Comparison of ENCODE assay signal across 21 cellular contexts in genomic region chr15:51973775-51974174, GRCh38. TPM values are rescaled to one million over a fixed set of nuclear protein-coding genes. Genes with fewer than 3 reads are reported as not detected.
DNase-seq lines count a peak whose midpoint lies in the region; ATAC-seq, FAIRE-seq and TF ChIP-seq lines count a peak whose summit lies in the region.
"Had no signal": no experiment of that assay in that cellular context is flagged by ENCODE, and none has a peak within 500 bp of the region (broad histone marks: within the 10 kb centered on the region; RNA-seq: fewer than 3 reads in every experiment).

No MANE protein-coding gene starts in this region.

- intact Hi-C loops in IMR-90 (cut with micrococcal nuclease): no loop called here
- intact Hi-C loops in endothelial cell of umbilical vein (cut with micrococcal nuclease): no loop called here

- no peak overlapping the region for H3K18ac ChIP-seq in IMR-90 (ENCODE audit: low read depth, low read length)

- H3K79me2 ChIP-seq in endothelial cell of umbilical vein (ENCODE audit: control insufficient read depth, insufficient read depth, low read length): peaks cover 27% of the 10 kb centered on the region

- peak; percentile 8 for FAIRE-seq in endothelial cell of umbilical vein (lab: Jason Lieb, UNC)
- FAIRE-seq: G401.6, GM12878, GM19239, H1 had no signal

- no peak overlapping the region for H3K4me3 ChIP-seq in IMR-90 (ENCODE audit: insufficient read depth, low read depth, low read length)
- no peak overlapping the region for H3K4me3 ChIP-seq in endothelial cell of umbilical vein (replicated peaks in 1 of 3; ENCODE audit: insufficient read depth in 1 of 3, low read depth in 1 of 3, low read length in 3 of 3)
- H3K4me3 ChIP-seq: BLaER1, GM12878, GM23248 had no signal

- H3K9me3 ChIP-seq in IMR-90 (ENCODE audit: control insufficient read depth, insufficient read depth, low read length) (no peaks in the 10 kb centered on the region), endothelial cell of umbilical vein (replicated peaks; ENCODE audit: control insufficient read depth, insufficient read depth, low read length) (no peaks in the 10 kb centered on the region)
- H3K9me3 ChIP-seq: Caco-2 had no signal

- no peak overlapping the region for H3K27ac Mint-ChIP-seq in neural crest cell (ENCODE audit: unreplicated experiment)
- H3K27ac Mint-ChIP-seq: B cell; CD4-positive, CD25-positive, alpha-beta regulatory T cell; CD8-positive, alpha-beta T cell had no signal

- TF ChIP-seq RAD21 in IMR-90 (IDR thresholded peaks at IDR 0.05; ENCODE audit: low read length): no peak

- no peak overlapping the region for H3K4ac ChIP-seq in IMR-90 (ENCODE audit: low read depth, low read length)

- H3K4me3 Mint-ChIP-seq in neural crest cell: peak overlapping the region; percentile 82
- H3K4me3 Mint-ChIP-seq: B cell had no signal

- H2BK15ac ChIP-seq in IMR-90 (ENCODE audit: low read depth, low read length): no peak overlapping the region

- no TSS peak for BruUV-seq in IMR-90 (replicated peaks; lab: Mats Ljungman, UMichigan)
- no TSS peak for BruUV-seq in endothelial cell of umbilical vein (replicated peaks; lab: Mats Ljungman, UMichigan)

- H3K36me3 ChIP-seq in IMR-90 (ENCODE audit: control insufficient read depth, insufficient read depth, low read length) (no peaks in the 10 kb centered on the region), endothelial cell of umbilical vein (ENCODE audit: control insufficient read depth in 2 of 2, extremely low read depth in 1 of 2, insufficient read depth in 2 of 2, low read length in 2 of 2) (no peaks in the 10 kb centered on the region)

- TF ChIP-seq CTCF in IMR-90 (conservative IDR thresholded peaks at IDR 0.05; ENCODE audit: low read depth, low read length) (no peak), endothelial cell of umbilical vein (IDR thresholded peaks at IDR 0.05; ENCODE audit: extremely low read depth in 1 of 2, insufficient read depth in 1 of 2, low read depth in 1 of 2, low read length in 2 of 2) (no peak), neural crest cell (conservative IDR thresholded peaks at IDR 0.05) (no peak)

- ATAC-seq in IMR-90 (ENCODE audit: low read depth) (no peak), SK-N-SH treated with all-trans-retinoic acid at 6 μM for 48 hours (no peak), HG02678 (IDR thresholded peaks at IDR 0.05; ENCODE audit: unreplicated experiment) (no peak)
- ATAC-seq: CD8-positive, alpha-beta T cell; GM12878 had no signal

- no peak overlapping the region for H3K4me2 ChIP-seq in IMR-90 (ENCODE audit: low read depth, low read length)
- no peak overlapping the region for H3K4me2 ChIP-seq in endothelial cell of umbilical vein (ENCODE audit: insufficient read depth, low read length)
- H3K4me2 ChIP-seq: BLaER1 had no signal

- no peak overlapping the region for H4K91ac ChIP-seq in IMR-90 (ENCODE audit: insufficient read depth, low read depth, low read length)

- H3K36me3 Mint-ChIP-seq in neural crest cell (ENCODE audit: low read depth): peaks cover 7% of the 10 kb centered on the region

- no peak overlapping the region for H2AK9ac ChIP-seq in IMR-90 (replicated peaks; ENCODE audit: low read depth, low read length, poor library complexity)

- H3K4me1 Mint-ChIP-seq in neural crest cell: peaks cover 20% of the 10 kb centered on the region

- dilution Hi-C loops in IMR-90 (cut with HindIII; ENCODE audit: low sequenced_read_pairs, unreplicated experiment): no loop called here
- dilution Hi-C loops in endothelial cell of umbilical vein (cut with MboI; ENCODE audit: extremely low pct_ligation_motif_present, low sequenced_read_pairs): no loop called here

- TF ChIP-seq POLR2A in IMR-90 (IDR thresholded peaks at IDR 0.05; ENCODE audit: low read depth, low read length) (no peak), endothelial cell of umbilical vein (IDR thresholded peaks at IDR 0.05; ENCODE audit: low read depth, low read length) (no peak)

- H2BK20ac ChIP-seq in IMR-90 (ENCODE audit: low read depth, low read length): no peak overlapping the region

- H2BK120ac ChIP-seq in IMR-90 (ENCODE audit: low read depth, low read length): no peak overlapping the region

- H3K27me3 ChIP-seq in IMR-90 (ENCODE audit: control insufficient read depth, insufficient read depth, low read length) (no peaks in the 10 kb centered on the region), endothelial cell of umbilical vein (ENCODE audit: control insufficient read depth in 2 of 2, insufficient read depth in 2 of 2, low read length in 2 of 2) (no peaks in the 10 kb centered on the region)
- H3K27me3 ChIP-seq: BLaER1 had no signal

- H3K9me1 ChIP-seq in IMR-90 (ENCODE audit: insufficient read depth, low read length) (peaks cover 3% of the 10 kb centered on the region; the same call in 1 of the 2 replicates), endothelial cell of umbilical vein (replicated peaks; ENCODE audit: control insufficient read depth, extremely low read depth, insufficient read depth, low read length) (no peaks in the 10 kb centered on the region)

- H2AK5ac ChIP-seq in IMR-90 (ENCODE audit: low read depth, low read length): no peak overlapping the region

- peaks cover 14 to 38% of the 10 kb centered on the region in 2 experiments for H3K79me1 ChIP-seq in IMR-90 (ENCODE audit: low read depth in 1 of 2, low read length in 2 of 2)

- no peak overlapping the region for H2AFZ ChIP-seq in IMR-90 (replicated peaks; ENCODE audit: low read length, poor library complexity)
- no peak overlapping the region for H2AFZ ChIP-seq in endothelial cell of umbilical vein (ENCODE audit: low read depth, low read length)
- H2AFZ ChIP-seq: GM23248 had no signal

- POLR2A ChIA-PET in IMR-90 (lab: Charles Lee; ENCODE audit: unreplicated experiment): no interaction called here
- POLR2A ChIA-PET in endothelial cell of umbilical vein (lab: Charles Lee): no interaction called here

- H4K20me1 ChIP-seq in IMR-90 (ENCODE audit: insufficient read depth, low read length) (peaks cover 13% of the 10 kb centered on the region; the same call in 1 of the 2 replicates), endothelial cell of umbilical vein (replicated peaks; ENCODE audit: control insufficient read depth, extremely low read depth, insufficient read depth, low read length) (no peaks in the 10 kb centered on the region)
- H4K20me1 ChIP-seq: BLaER1 had no signal

- H3K9ac ChIP-seq in IMR-90 (ENCODE audit: low read depth, low read length) (no peak overlapping the region), endothelial cell of umbilical vein (replicated peaks; ENCODE audit: extremely low read depth, insufficient read depth, low read length) (no peak overlapping the region)
- H3K9ac ChIP-seq: BLaER1, GM23248 had no signal

- CTCF ChIA-PET in IMR-90 (lab: Yijun Ruan, JAX): no interaction called here
- CTCF ChIA-PET in endothelial cell of umbilical vein (lab: Charles Lee): interaction anchor here (0.6 kb wide), 2 partner anchors 253 to 257 kb away, joined by 4 to 5 read pairs; no protein-coding TSS in a partner anchor

- H3K27me3 Mint-ChIP-seq in neural crest cell (ENCODE audit: low read depth): peaks cover 2% of the 10 kb centered on the region
- H3K27me3 Mint-ChIP-seq: B cell had no signal

- H4K8ac ChIP-seq in IMR-90 (ENCODE audit: low read depth in 2 of 2, low read length in 2 of 2): no peak overlapping the region

- in situ Hi-C loops in IMR-90 (cut with MboI; ENCODE audit: low sequenced_read_pairs): loop anchor here (10.0 kb wide), 1 partner anchor 241 kb away; no protein-coding TSS in a partner anchor

- H3K23ac ChIP-seq in IMR-90 (ENCODE audit: low read depth, low read length): no peak overlapping the region

- no peak overlapping the region for H4K5ac ChIP-seq in IMR-90 (ENCODE audit: low read depth, low read length)

- H2BK5ac ChIP-seq in IMR-90 (ENCODE audit: low read depth, low read length, poor library complexity, severe bottlenecking): no peak overlapping the region

- H3K9me3 Mint-ChIP-seq in neural crest cell: peaks cover 2% of the 10 kb centered on the region
- H3K9me3 Mint-ChIP-seq: CD8-positive, alpha-beta T cell had no signal

- H3K14ac ChIP-seq in IMR-90 (replicated peaks; ENCODE audit: low read depth, low read length): no peak overlapping the region

- H3K4me1 ChIP-seq in IMR-90 (ENCODE audit: control insufficient read depth, insufficient read depth, low read length) (0 out of 2 replicates have a peak, but pooled peaks cover 2% of the 10 kb centered on the region), endothelial cell of umbilical vein (ENCODE audit: control insufficient read depth, extremely low read depth, insufficient read depth, low read length) (peaks cover 12% of the 10 kb centered on the region)

- no peak for DNase-seq in IMR-90
- no peak for DNase-seq in endothelial cell of umbilical vein (ENCODE audit: low read depth, low spot score)
- no peak for DNase-seq in neural crest cell (ENCODE audit: low read depth, low spot score)
- DNase-seq in pons (ENCODE audit: low spot score): no peak
- DNase-seq: Caco-2; CD4-positive, CD25-positive, alpha-beta regulatory T cell; CD8-positive, alpha-beta T cell; DMS153; DND-41; GM23248; H7; HCEC 1CT had no signal

- no CpG with 5 or more reads among the region's 4 CpGs for WGBS in IMR-90 (ENCODE audit: extremely low coverage in 2 of 2, insufficient read length in 1 of 2), 2 experiments

- no peak overlapping the region for H3K56ac ChIP-seq in IMR-90 (ENCODE audit: extremely low read depth, insufficient read depth, low read length)

- H3K27ac ChIP-seq in IMR-90 (ENCODE audit: insufficient read depth, low read length): no peak overlapping the region
- H3K27ac ChIP-seq in endothelial cell of umbilical vein (ENCODE audit: insufficient read depth, low read depth, low read length): no peak overlapping the region
- H3K27ac ChIP-seq: BLaER1, C4-2B, GM23248 had no signal

RNA-seq across cellular contexts. Expression of gene LEO1, which starts 2.2 kb away (rescaled TPM):
- total RNA-seq in IMR-90 (2012; rRNA removed): 11.5 and 30.3 TPM in 2 replicates
- 7.7 and 9.0 TPM in 2 replicates for polyA plus RNA-seq in IMR-90 (2012; rRNA removed)
- 1.0 and 2.2 TPM in 2 replicates for polyA plus RNA-seq in IMR-90 (2012; cell fraction: cytosol; rRNA removed)
- 0.42 and 3.6 TPM in 2 replicates for polyA plus RNA-seq in IMR-90 (2012; cell fraction: nucleus; rRNA removed; ENCODE audit: low replicate concordance)
- total RNA-seq in endothelial cell of umbilical vein: 22.6 and 28.0 TPM in 2 replicates
- 0.91 and 1.3 TPM in 2 replicates for polyA plus RNA-seq in endothelial cell of umbilical vein
- polyA plus RNA-seq in endothelial cell of umbilical vein (2011; cell fraction: cytosol; rRNA removed): 5.1 and 6.9 TPM in 2 replicates
- 6.1 and 6.3 TPM in 2 replicates for polyA plus RNA-seq in endothelial cell of umbilical vein (2011; cell fraction: nucleus; rRNA removed)
- 24.9 and 34.0 TPM in 2 replicates for polyA plus RNA-seq in endothelial cell of umbilical vein (2012)
- polyA minus RNA-seq in endothelial cell of umbilical vein: 4.8 and 6.1 TPM in 2 replicates
- polyA minus RNA-seq in endothelial cell of umbilical vein (2011; cell fraction: cytosol; rRNA and poly(A)+ RNA removed): 5.0 TPM
- polyA minus RNA-seq in endothelial cell of umbilical vein (2011; cell fraction: nucleus; rRNA and poly(A)+ RNA removed): 5.7 and 6.8 TPM in 2 replicates
- total RNA-seq in neural crest cell: 32.7 and 34.1 TPM in 2 replicates

RNA-seq across cellular contexts. Expression of gene MAPK6, which starts 45.2 kb away (rescaled TPM):
- total RNA-seq in IMR-90 (2012; rRNA removed) (60.6 and 84.2 TPM in 2 replicates), endothelial cell of umbilical vein (35.7 and 37.4 TPM in 2 replicates), neural crest cell (77.8 and 82.1 TPM in 2 replicates)
- polyA plus RNA-seq in IMR-90 (2012; rRNA removed) (17.9 and 22.6 TPM in 2 replicates), endothelial cell of umbilical vein (7.3 and 10.9 TPM in 2 replicates)
- polyA plus RNA-seq in IMR-90 (2012; cell fraction: cytosol; rRNA removed): 5.0 and 5.8 TPM in 2 replicates
- polyA plus RNA-seq in IMR-90 (2012; cell fraction: nucleus; rRNA removed; ENCODE audit: low replicate concordance): 2.0 and 13.3 TPM in 2 replicates
- 12.3 and 14.2 TPM in 2 replicates for polyA plus RNA-seq in endothelial cell of umbilical vein (2011; cell fraction: cytosol; rRNA removed)
- 14.5 and 17.0 TPM in 2 replicates for polyA plus RNA-seq in endothelial cell of umbilical vein (2011; cell fraction: nucleus; rRNA removed)
- polyA plus RNA-seq in endothelial cell of umbilical vein (2012): 25.8 and 32.0 TPM in 2 replicates
- polyA minus RNA-seq in endothelial cell of umbilical vein: 33.4 and 34.5 TPM in 2 replicates
- polyA minus RNA-seq in endothelial cell of umbilical vein (2011; cell fraction: cytosol; rRNA and poly(A)+ RNA removed): 25.5 TPM
- 18.8 and 27.0 TPM in 2 replicates for polyA minus RNA-seq in endothelial cell of umbilical vein (2011; cell fraction: nucleus; rRNA and poly(A)+ RNA removed)
